Comparison of ENCODE assay signal across 1 cellular context in genomic region chr12:22527999-22528398, GRCh38.
TF ChIP-seq lines count a peak whose summit lies in the region.

No MANE protein-coding gene starts in this region.

TF ChIP-seq in IMR-90, 13 proteins besides CTCF, POLR2A, EP300 and RAD21:
- TF ChIP-seq NFE2L2 (IDR thresholded peaks at IDR 0.05; ENCODE audit: low read depth, low read length) (0 out of 2 replicates have a peak, but pooled peaks have one; percentile 27), BHLHE40 (IDR thresholded peaks at IDR 0.05; ENCODE audit: low read depth, low read length) (peak; percentile 44; the same call in 1 of the 2 replicates), MAFK (IDR thresholded peaks at IDR 0.05; ENCODE audit: low read depth, low read length) (peak; percentile 52), CHD1 (IDR thresholded peaks at IDR 0.05; ENCODE audit: low read depth, low read length) (no peak), FOS (IDR thresholded peaks at IDR 0.05; ENCODE audit: low read depth, low read length) (no peak), SMC3 (IDR thresholded peaks at IDR 0.05; ENCODE audit: low read depth, low read length) (no peak)
